8 cellular contexts compared by ENCODE assay signal in genomic region chr12:45130881-45131281, GRCh38.
DNase-seq lines count a peak whose midpoint lies in the region; ATAC-seq and TF ChIP-seq lines count a peak whose summit lies in the region.

No MANE protein-coding gene starts in this region.

- H3K27me3 Mint-ChIP-seq in natural killer cell (ENCODE audit: low read depth in 2 of 2) = peaks cover 10 to 25% of the 10 kb centered on the region in 2 donors
- H3K27me3 Mint-ChIP-seq in natural killer cell treated with Interleukin-12 subunit alpha and Interleukin-12 subunit beta and Interleukin-15 and Interleukin-18, amount 100 ng/mL, for 72 hours = peaks cover 23 to 59% of the 10 kb centered on the region in 2 donors
- peaks cover 18 to 21% of the 10 kb centered on the region in 2 donors for H3K27me3 Mint-ChIP-seq in stimulated activated naive B cell treated with anti-CD40 and anti-IgM and Interleukin-4, amounts not matched to agents 10 μg/mL and 1 μg/mL and 100 μg/mL, for 72 hours

- no peak for DNase-seq in natural killer cell
- DNase-seq in natural killer cell treated with Interleukin-12 subunit alpha and Interleukin-12 subunit beta and Interleukin-15 and Interleukin-18, amount 100 ng/mL, for 72 hours (ENCODE audit: low spot score) = no peak
- peak; percentile 59 for DNase-seq in NCI-H1105 (lab: John Stamatoyannopoulos, UW)
- peak; percentile 1 for DNase-seq in T follicular helper cell (ENCODE audit: low read depth)
- peak; percentile 73 for DNase-seq in choroid plexus epithelial cell (ENCODE audit: low read depth)
- DNase-seq in left lobe of liver (ENCODE audit: low spot score) = peak; percentile 46
- peak; percentile 5 for DNase-seq in stimulated activated naive B cell treated with anti-CD40 and anti-IgM and Interleukin-4, amounts not matched to agents 10 μg/mL and 1 μg/mL and 100 μg/mL, for 72 hours

- no peak overlapping the region for H3K4me3 ChIP-seq in choroid plexus epithelial cell (ENCODE audit: low read depth, low read length)

- no peak overlapping the region for H3K4me3 Mint-ChIP-seq in natural killer cell
- no peak overlapping the region for H3K4me3 Mint-ChIP-seq in natural killer cell treated with Interleukin-12 subunit alpha and Interleukin-12 subunit beta and Interleukin-15 and Interleukin-18, amount 100 ng/mL, for 72 hours
- H3K4me3 Mint-ChIP-seq in stimulated activated naive B cell treated with anti-CD40 and anti-IgM and Interleukin-4, amounts not matched to agents 10 μg/mL and 1 μg/mL and 100 μg/mL, for 72 hours = no peak overlapping the region

- ATAC-seq in natural killer cell (peak in 2 of 3 donors; percentile 43 to 59), HG02623 (IDR thresholded peaks at IDR 0.05; ENCODE audit: unreplicated experiment) (peak; percentile 83), left lobe of liver (peak; percentile 93)
- ATAC-seq in natural killer cell treated with Interleukin-12 subunit alpha and Interleukin-12 subunit beta and Interleukin-15 and Interleukin-18, amount 100 ng/mL, for 72 hours = no peak
- ATAC-seq in stimulated activated naive B cell treated with anti-CD40 and anti-IgM and Interleukin-4, amounts not matched to agents 10 μg/mL and 1 μg/mL and 100 μg/mL, for 72 hours (replicated peaks) = peak; percentile 78 to 82

- intact Hi-C loops in natural killer cell (cut with micrococcal nuclease) = no loop called here

- H3K27ac Mint-ChIP-seq in natural killer cell = no peak overlapping the region
- no peak overlapping the region for H3K27ac Mint-ChIP-seq in natural killer cell treated with Interleukin-12 subunit alpha and Interleukin-12 subunit beta and Interleukin-15 and Interleukin-18, amount 100 ng/mL, for 72 hours
- H3K27ac Mint-ChIP-seq in stimulated activated naive B cell treated with anti-CD40 and anti-IgM and Interleukin-4, amounts not matched to agents 10 μg/mL and 1 μg/mL and 100 μg/mL, for 72 hours = no peak overlapping the region

- H3K36me3 Mint-ChIP-seq in natural killer cell = no peaks in the 10 kb centered on the region
- H3K36me3 Mint-ChIP-seq in natural killer cell treated with Interleukin-12 subunit alpha and Interleukin-12 subunit beta and Interleukin-15 and Interleukin-18, amount 100 ng/mL, for 72 hours = no peaks in the 10 kb centered on the region
- H3K36me3 Mint-ChIP-seq in stimulated activated naive B cell treated with anti-CD40 and anti-IgM and Interleukin-4, amounts not matched to agents 10 μg/mL and 1 μg/mL and 100 μg/mL, for 72 hours = no peaks in the 10 kb centered on the region

- no peaks in the 10 kb centered on the region for H3K9me3 Mint-ChIP-seq in natural killer cell
- H3K9me3 Mint-ChIP-seq in natural killer cell treated with Interleukin-12 subunit alpha and Interleukin-12 subunit beta and Interleukin-15 and Interleukin-18, amount 100 ng/mL, for 72 hours = no peaks in the 10 kb centered on the region
- no peaks in the 10 kb centered on the region for H3K9me3 Mint-ChIP-seq in stimulated activated naive B cell treated with anti-CD40 and anti-IgM and Interleukin-4, amounts not matched to agents 10 μg/mL and 1 μg/mL and 100 μg/mL, for 72 hours

- TF ChIP-seq CTCF in natural killer cell (IDR thresholded peaks at IDR 0.05) = peak; percentile 12
- peak; percentile 84 for TF ChIP-seq CTCF in choroid plexus epithelial cell (conservative IDR thresholded peaks at IDR 0.05; ENCODE audit: low read depth, low read length)

- H3K4me1 Mint-ChIP-seq in natural killer cell = no peaks in the 10 kb centered on the region
- no peaks in the 10 kb centered on the region for H3K4me1 Mint-ChIP-seq in natural killer cell treated with Interleukin-12 subunit alpha and Interleukin-12 subunit beta and Interleukin-15 and Interleukin-18, amount 100 ng/mL, for 72 hours (ENCODE audit: low read depth in 2 of 2)
- H3K4me1 Mint-ChIP-seq in stimulated activated naive B cell treated with anti-CD40 and anti-IgM and Interleukin-4, amounts not matched to agents 10 μg/mL and 1 μg/mL and 100 μg/mL, for 72 hours = no peaks in the 10 kb centered on the region

Comparison
In these comparisons a context has a peak if more than half of its experiments do, and no peak if none do; other contexts are left out.
1. ATAC-seq: peak in natural killer cell (2 of 3), HG02623 (single experiment), left lobe of liver (single experiment) and stimulated activated naive B cell treated with anti-CD40 and anti-IgM and Interleukin-4, amounts not matched to agents 10 μg/mL and 1 μg/mL and 100 μg/mL, for 72 hours (2 of 2); none in natural killer cell treated with Interleukin-12 subunit alpha and Interleukin-12 subunit beta and Interleukin-15 and Interleukin-18, amount 100 ng/mL, for 72 hours (0 of 2).
2. DNase-seq: peak in NCI-H1105 (single experiment), T follicular helper cell (single experiment), choroid plexus epithelial cell (single experiment), left lobe of liver (single experiment) and stimulated activated naive B cell treated with anti-CD40 and anti-IgM and Interleukin-4, amounts not matched to agents 10 μg/mL and 1 μg/mL and 100 μg/mL, for 72 hours (single experiment); none in natural killer cell (single experiment) and natural killer cell treated with Interleukin-12 subunit alpha and Interleukin-12 subunit beta and Interleukin-15 and Interleukin-18, amount 100 ng/mL, for 72 hours (single experiment).